Comparison of ENCODE assay signal across 20 cellular contexts in the genomic region with DNA sequence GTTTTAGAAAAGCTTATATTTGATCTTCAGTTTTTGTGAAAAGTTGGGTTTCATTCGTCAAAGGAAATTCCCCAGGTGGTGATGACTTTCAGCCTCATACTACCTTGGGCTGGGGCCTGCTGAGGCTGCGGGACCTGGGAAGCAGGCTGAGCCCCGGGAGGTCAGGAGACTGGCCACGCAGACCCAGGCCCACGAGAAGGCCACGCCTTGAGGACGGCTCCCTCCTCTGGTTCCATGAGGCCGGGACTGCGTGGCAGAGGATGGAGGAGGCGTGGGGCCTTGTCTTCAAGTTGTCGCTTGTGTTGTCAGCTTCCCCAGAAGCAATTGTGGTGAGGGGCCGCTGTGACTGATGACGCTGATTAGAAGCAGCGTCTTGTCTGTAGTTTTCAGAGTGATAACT. TPM values are rescaled to one million over a fixed set of nuclear protein-coding genes. Genes with fewer than 3 reads are reported as not detected.
A peak's percentile ranks its signal among the peaks of the same experiment; 100 is the strongest.
DNase-seq lines count a peak whose midpoint lies in the region; ATAC-seq, FAIRE-seq and TF ChIP-seq lines count a peak whose summit lies in the region.
"Had no signal": no experiment of that assay in that cellular context is flagged by ENCODE, and none has a peak within 500 bp of the region (broad histone marks: within the 10 kb centered on the region; RNA-seq: fewer than 3 reads in every experiment).

No MANE protein-coding gene starts in this region.

- FAIRE-seq in kidney (lab: Jason Lieb, UNC) = no peak
- FAIRE-seq: A549, GM18507, K562 had no signal

- POLR2A ChIA-PET in WTC11 (lab: Charles Lee) = no interaction called here

- H3K36me3 ChIP-seq in kidney (ENCODE audit: control insufficient read depth in 1 of 2, insufficient read depth in 2 of 2, low read length in 2 of 2) = peaks cover 49 to 68% of the 10 kb centered on the region in 2 donors
- peaks cover 0 to 100% (median 92%) of the 10 kb centered on the region in 6 donors for H3K36me3 ChIP-seq in spleen
- peaks cover 0 to 99% of the 10 kb centered on the region in 2 donors for H3K36me3 ChIP-seq in gastroesophageal sphincter

- H3K27ac ChIP-seq in kidney (ENCODE audit: low read depth in 2 of 2, low read length in 2 of 2) = no peak overlapping the region
- H3K27ac ChIP-seq in spleen = no peak overlapping the region
- H3K27ac ChIP-seq in gastroesophageal sphincter = no peak overlapping the region
- H3K27ac ChIP-seq: A549, C4-2B, GM23248, HL-60 had no signal

- no peak for TF ChIP-seq POLR2A in spleen (IDR thresholded peaks at IDR 0.05)
- TF ChIP-seq POLR2A in gastroesophageal sphincter (IDR thresholded peaks at IDR 0.05) = no peak

- no peak for TF ChIP-seq EP300 in gastroesophageal sphincter (IDR thresholded peaks at IDR 0.05)

- no peaks in the 10 kb centered on the region for H3K27me3 ChIP-seq in spleen (replicated peaks in 1 of 7)
- H3K27me3 ChIP-seq in gastroesophageal sphincter = no peaks in the 10 kb centered on the region

- DNase-seq in CMK (ENCODE audit: low read depth) = peak; percentile 32
- no peak for DNase-seq in WTC11 (ENCODE audit: low spot score)
- DNase-seq in kidney = peak; percentile 44
- peak; percentile 67 for DNase-seq in spleen
- DNase-seq in NCI-H510A (lab: John Stamatoyannopoulos, UW) = no peak
- DNase-seq in activated CD4-positive, CD25-positive, alpha-beta regulatory T cell (lab: John Stamatoyannopoulos, UW) = no peak
- DNase-seq in cerebellar cortex (ENCODE audit: low spot score) = no peak
- DNase-seq: GM23248; NCI-H1048; NCI-H2107; NCI-H226; NCI-H526 treated with DMSO at 0.1 percent for 48 hours; NK-92 treated with Interleukin-12 subunit alpha and Interleukin-12 subunit beta, amount 100 ng/mL, for 24 hours; OCI-M1 had no signal

- peaks cover 64% of the 10 kb centered on the region for H3K36me3 Mint-ChIP-seq in WTC11

- intact Hi-C loops in kidney (cut with DNase I) = no loop called here
- intact Hi-C loops in spleen (cut with DNase I; ENCODE audit: low total_unique reads) = no loop called here

- H3K9me3 ChIP-seq in kidney (ENCODE audit: control insufficient read depth in 1 of 2, low read length in 2 of 2) = no peaks in the 10 kb centered on the region
- no peaks in the 10 kb centered on the region for H3K9me3 ChIP-seq in spleen
- no peaks in the 10 kb centered on the region for H3K9me3 ChIP-seq in gastroesophageal sphincter
- H3K9me3 ChIP-seq: A549 had no signal

- H3K9me3 Mint-ChIP-seq in WTC11 = no peaks in the 10 kb centered on the region

- CTCF ChIA-PET in WTC11 (lab: Charles Lee) = interaction anchor here (2.1 kb wide), 1 partner anchor 44 kb away, joined by 6 read pairs; no protein-coding TSS in a partner anchor

- TF ChIP-seq CTCF in WTC11 (IDR thresholded peaks at IDR 0.05) (no peak), kidney (IDR thresholded peaks at IDR 0.05; ENCODE audit: borderline replicate concordance, extremely low read depth, insufficient read depth) (no peak), spleen (IDR thresholded peaks at IDR 0.05 in 8 of 11, conservative IDR thresholded peaks at IDR 0.05 in 3 of 11) (no peak), gastroesophageal sphincter (IDR thresholded peaks at IDR 0.05) (no peak)

- ATAC-seq in WTC11 (no peak), gastroesophageal sphincter (no peak)
- ATAC-seq: A549 had no signal

- H3K27me3 Mint-ChIP-seq in WTC11 (ENCODE audit: low read depth) = no peaks in the 10 kb centered on the region

- 92 to 97% (median 95%) methylated on average over 14 of the region's 14 CpGs for WGBS in spleen, 5 donors
- WGBS in gastroesophageal sphincter (ENCODE audit: low coverage in 1 of 2), 2 donors = 89 to 100% methylated on average over 5 to 7 of the region's 14 CpGs

- H3K27ac Mint-ChIP-seq in WTC11 = peak overlapping the region; percentile 9; the same call in 1 of the 2 replicates

- no peak overlapping the region for H3K9ac ChIP-seq in kidney (ENCODE audit: low read length in 2 of 2)
- H3K9ac ChIP-seq: GM23248 had no signal

- peaks cover 30% of the 10 kb centered on the region for H3K4me1 Mint-ChIP-seq in WTC11

- no peak overlapping the region for H3K4me3 ChIP-seq in kidney (ENCODE audit: low read length in 2 of 2)
- H3K4me3 ChIP-seq in spleen = no peak overlapping the region
- H3K4me3 ChIP-seq in gastroesophageal sphincter = no peak overlapping the region
- H3K4me3 ChIP-seq: A549, GM23248, K562 had no signal

- peaks cover 1 to 4% of the 10 kb centered on the region in 2 donors for H3K4me1 ChIP-seq in kidney (ENCODE audit: control insufficient read depth in 1 of 2, insufficient read depth in 1 of 2, low read depth in 1 of 2, low read length in 2 of 2)
- peaks cover 6 to 42% (median 36%) of the 10 kb centered on the region in 6 donors for H3K4me1 ChIP-seq in spleen
- peaks cover 0 to 15% (median 0%) of the 10 kb centered on the region in 3 donors for H3K4me1 ChIP-seq in gastroesophageal sphincter
- H3K4me1 ChIP-seq: A549 had no signal

- no peak overlapping the region for H3K4me3 Mint-ChIP-seq in WTC11

TF ChIP-seq in WTC11, 78 proteins besides CTCF, POLR2A, EP300 and RAD21 (continues in another document):
- TF ChIP-seq ZNF263 (CRISPR knock-in tag; IDR thresholded peaks at IDR 0.05; ENCODE audit: low read depth) = no peak
- no peak for TF ChIP-seq ESRRA (CRISPR knock-in tag; IDR thresholded peaks at IDR 0.05; ENCODE audit: borderline replicate concordance)
- no peak for TF ChIP-seq JUN (CRISPR knock-in tag; IDR thresholded peaks at IDR 0.05)
- TF ChIP-seq, protein P1, sequence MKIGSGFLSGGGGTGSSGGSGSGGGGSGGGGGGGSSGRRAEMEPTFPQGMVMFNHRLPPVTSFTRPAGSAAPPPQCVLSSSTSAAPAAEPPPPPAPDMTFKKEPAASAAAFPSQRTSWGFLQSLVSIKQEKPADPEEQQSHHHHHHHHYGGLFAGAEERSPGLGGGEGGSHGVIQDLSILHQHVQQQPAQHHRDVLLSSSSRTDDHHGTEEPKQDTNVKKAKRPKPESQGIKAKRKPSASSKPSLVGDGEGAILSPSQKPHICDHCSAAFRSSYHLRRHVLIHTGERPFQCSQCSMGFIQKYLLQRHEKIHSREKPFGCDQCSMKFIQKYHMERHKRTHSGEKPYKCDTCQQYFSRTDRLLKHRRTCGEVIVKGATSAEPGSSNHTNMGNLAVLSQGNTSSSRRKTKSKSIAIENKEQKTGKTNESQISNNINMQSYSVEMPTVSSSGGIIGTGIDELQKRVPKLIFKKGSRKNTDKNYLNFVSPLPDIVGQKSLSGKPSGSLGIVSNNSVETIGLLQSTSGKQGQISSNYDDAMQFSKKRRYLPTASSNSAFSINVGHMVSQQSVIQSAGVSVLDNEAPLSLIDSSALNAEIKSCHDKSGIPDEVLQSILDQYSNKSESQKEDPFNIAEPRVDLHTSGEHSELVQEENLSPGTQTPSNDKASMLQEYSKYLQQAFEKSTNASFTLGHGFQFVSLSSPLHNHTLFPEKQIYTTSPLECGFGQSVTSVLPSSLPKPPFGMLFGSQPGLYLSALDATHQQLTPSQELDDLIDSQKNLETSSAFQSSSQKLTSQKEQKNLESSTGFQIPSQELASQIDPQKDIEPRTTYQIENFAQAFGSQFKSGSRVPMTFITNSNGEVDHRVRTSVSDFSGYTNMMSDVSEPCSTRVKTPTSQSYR (CRISPR knock-in tag; IDR thresholded peaks at IDR 0.05) = no peak
- TF ChIP-seq NR3C1 (CRISPR knock-in tag; conservative IDR thresholded peaks at IDR 0.05; ENCODE audit: low read depth) = no peak
- no peak for TF ChIP-seq NFATC4 (CRISPR knock-in tag; IDR thresholded peaks at IDR 0.05)
- TF ChIP-seq, protein P2, sequence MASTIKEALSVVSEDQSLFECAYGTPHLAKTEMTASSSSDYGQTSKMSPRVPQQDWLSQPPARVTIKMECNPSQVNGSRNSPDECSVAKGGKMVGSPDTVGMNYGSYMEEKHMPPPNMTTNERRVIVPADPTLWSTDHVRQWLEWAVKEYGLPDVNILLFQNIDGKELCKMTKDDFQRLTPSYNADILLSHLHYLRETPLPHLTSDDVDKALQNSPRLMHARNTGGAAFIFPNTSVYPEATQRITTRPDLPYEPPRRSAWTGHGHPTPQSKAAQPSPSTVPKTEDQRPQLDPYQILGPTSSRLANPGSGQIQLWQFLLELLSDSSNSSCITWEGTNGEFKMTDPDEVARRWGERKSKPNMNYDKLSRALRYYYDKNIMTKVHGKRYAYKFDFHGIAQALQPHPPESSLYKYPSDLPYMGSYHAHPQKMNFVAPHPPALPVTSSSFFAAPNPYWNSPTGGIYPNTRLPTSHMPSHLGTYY (CRISPR knock-in tag; IDR thresholded peaks at IDR 0.05) = no peak

RNA-seq across cellular contexts. Expression of a gene that starts 11.8 kb away (rescaled TPM):
- total RNA-seq in WTC11 (2021) (228 to 248 TPM (median 229 TPM) in 3 replicates), kidney (740 TPM), spleen (100 to 1,000 TPM; 219 to 310 (median 291) TPM), gastroesophageal sphincter (10 to 100 TPM; 37.5 to 48.9 (median 48.0) TPM)
- polyA plus RNA-seq in kidney (ENCODE audit: insufficient read depth, low read depth, low replicate concordance) (499 TPM), spleen (100 to 1,000 TPM; 102 to 168 (median 123) TPM)

RNA-seq across cellular contexts. Expression of a gene that starts 26.4 kb away (rescaled TPM):
- 0.11 to 0.28 TPM (median 0.25 TPM) in 3 replicates for total RNA-seq in WTC11 (2021)
- total RNA-seq in kidney = 1.4 TPM
- 2.9 TPM for polyA plus RNA-seq in kidney (ENCODE audit: insufficient read depth, low read depth, low replicate concordance)
- total RNA-seq in spleen = under 1 TPM in 5 of 7 donors, not detected in 2; 0.13 to 0.59 (median 0.36) TPM
- under 1 TPM; 0.03 to 0.17 (median 0.13) TPM for polyA plus RNA-seq in spleen
- total RNA-seq in gastroesophageal sphincter = under 1 TPM in 1 of 4 donors, not detected in 3; 0.15 TPM
- total RNA-seq: GM23248, K562 had no signal
- polyA plus RNA-seq: GM23248, K562 had no signal

RNA-seq across cellular contexts. Expression of a gene that starts 50.8 kb away (rescaled TPM):
- total RNA-seq in WTC11 (2021) (not detected in 3 replicates), kidney (0.09 TPM), spleen (under 1 TPM in 2 of 7 donors, not detected in 5; 0.34 to 0.51 TPM), gastroesophageal sphincter (under 1 TPM in 2 of 4 donors, not detected in 2; 0.13 to 0.42 TPM)
- polyA plus RNA-seq in kidney (ENCODE audit: insufficient read depth, low read depth, low replicate concordance) (not detected), spleen (under 1 TPM in 2 of 3 donors, not detected in 1; 0.10 to 0.23 TPM)
- total RNA-seq: GM23248 had no signal
- polyA plus RNA-seq: A549, GM23248 had no signal

Comparison
In these comparisons a context has a peak if more than half of its experiments do, and no peak if none do; other contexts are left out.
1. DNase-seq: peak in CMK (single experiment), kidney (single experiment) and spleen (single experiment); none in WTC11 (single experiment), NCI-H510A (single experiment), activated CD4-positive, CD25-positive, alpha-beta regulatory T cell (0 of 4) and cerebellar cortex (single experiment).